Comparison of ENCODE assay signal across 14 cellular contexts in genomic region chr7:92612501-92612900, GRCh38. TPM values are rescaled to one million over a fixed set of nuclear protein-coding genes. Genes with fewer than 3 reads are reported as not detected.
DNase-seq lines count a peak whose midpoint lies in the region; ATAC-seq and TF ChIP-seq lines count a peak whose summit lies in the region.
"Had no signal": no experiment of that assay in that cellular context is flagged by ENCODE, and none has a peak within 500 bp of the region (broad histone marks: within the 10 kb centered on the region; RNA-seq: fewer than 3 reads in every experiment).

No MANE protein-coding gene starts in this region.

- no peak overlapping the region for H3K4me3 Mint-ChIP-seq in activated CD4-positive, alpha-beta T cell treated with anti-CD3 and anti-CD28 coated beads for 36 hours
- H3K4me3 Mint-ChIP-seq in osteocyte (ENCODE audit: unreplicated experiment) = no peak overlapping the region
- H3K4me3 Mint-ChIP-seq: activated B cell treated with CpG ODN at 0.5 μM for 24 hours had no signal

- peaks cover 29% of the 10 kb centered on the region for H3K4me1 Mint-ChIP-seq in activated CD4-positive, alpha-beta T cell treated with anti-CD3 and anti-CD28 coated beads for 36 hours
- peaks cover 45% of the 10 kb centered on the region for H3K4me1 Mint-ChIP-seq in osteocyte (ENCODE audit: unreplicated experiment)
- H3K4me1 Mint-ChIP-seq: activated B cell treated with CpG ODN at 0.5 μM for 24 hours had no signal

- TF ChIP-seq CTCF in osteocyte (IDR thresholded peaks at IDR 0.05) = no peak

- H3K27me3 Mint-ChIP-seq in activated CD4-positive, alpha-beta T cell treated with anti-CD3 and anti-CD28 coated beads for 36 hours = no peaks in the 10 kb centered on the region
- H3K27me3 Mint-ChIP-seq in osteocyte (ENCODE audit: unreplicated experiment) = no peaks in the 10 kb centered on the region
- H3K27me3 Mint-ChIP-seq: activated B cell treated with CpG ODN at 0.5 μM for 24 hours had no signal

- peaks cover 50% of the 10 kb centered on the region for H3K36me3 Mint-ChIP-seq in activated CD4-positive, alpha-beta T cell treated with anti-CD3 and anti-CD28 coated beads for 36 hours (ENCODE audit: low read depth)
- H3K36me3 Mint-ChIP-seq in osteocyte (ENCODE audit: unreplicated experiment) = peaks cover 30% of the 10 kb centered on the region

- H3K27ac Mint-ChIP-seq in activated CD4-positive, alpha-beta T cell treated with anti-CD3 and anti-CD28 coated beads for 36 hours = no peak overlapping the region
- peak overlapping the region; percentile 68 for H3K27ac Mint-ChIP-seq in osteocyte (ENCODE audit: unreplicated experiment)
- H3K27ac Mint-ChIP-seq: activated B cell treated with CpG ODN at 0.5 μM for 24 hours had no signal

- peaks cover 21% of the 10 kb centered on the region for H3K36me3 ChIP-seq in SJCRH30

- no peaks in the 10 kb centered on the region for H3K27me3 ChIP-seq in SJCRH30
- H3K27me3 ChIP-seq: spleen had no signal

- intact Hi-C loops in activated CD4-positive, alpha-beta T cell treated with anti-CD3 and anti-CD28 coated beads for 36 hours (cut with DNase I, micrococcal nuclease) = no loop called here

- DNase-seq in activated CD4-positive, alpha-beta T cell treated with anti-CD3 and anti-CD28 coated beads for 36 hours = no peak
- DNase-seq in activated CD4-positive, alpha-beta T cell treated with anti-CD3 and anti-CD28 coated beads, Interleukin-2, amount 50 U/mL, for 1 hour = no peak
- DNase-seq in SJCRH30 = peak in 1 of 2 experiments; percentile 55
- no peak for DNase-seq in caudate nucleus (lab: John Stamatoyannopoulos, UW)
- no peak for DNase-seq in osteocyte (ENCODE audit: extremely low spot score, unreplicated experiment)
- no peak for DNase-seq in ecto neural progenitor cell (ENCODE audit: low spot score)
- no peak for DNase-seq in NCI-H1417 (lab: John Stamatoyannopoulos, UW)
- DNase-seq: activated B cell treated with CpG ODN at 0.5 μM for 24 hours; activated effector memory CD4-positive, alpha-beta T cell treated with Interleukin-2 at 50 U/mL for 16 hours; cerebellar nuclear complex; spleen had no signal

- H3K4me1 ChIP-seq in SJCRH30 = peaks cover 55% of the 10 kb centered on the region

- no peaks in the 10 kb centered on the region for H3K9me3 Mint-ChIP-seq in activated CD4-positive, alpha-beta T cell treated with anti-CD3 and anti-CD28 coated beads for 36 hours (ENCODE audit: low read depth)
- H3K9me3 Mint-ChIP-seq in osteocyte (ENCODE audit: unreplicated experiment) = no peaks in the 10 kb centered on the region
- H3K9me3 Mint-ChIP-seq: activated B cell treated with CpG ODN at 0.5 μM for 24 hours had no signal

- POLR2A ChIA-PET in activated CD4-positive, alpha-beta T cell treated with anti-CD3 and anti-CD28 coated beads for 36 hours (lab: Charles Lee) = interaction anchor here (0.6 to 1.4 kb wide), 3 partner anchors 9 to 220 kb away, joined by 3 to 4 read pairs (median 3); no protein-coding TSS in a partner anchor

- H3K27ac ChIP-seq in SJCRH30 (peak overlapping the region; percentile 85), caudate nucleus (ENCODE audit: low read depth, low read length) (peak overlapping the region; percentile 79)

- ATAC-seq in activated CD4-positive, alpha-beta T cell treated with anti-CD3 and anti-CD28 coated beads for 36 hours = peak; percentile 20
- no peak for ATAC-seq in HG03469 (IDR thresholded peaks at IDR 0.05; ENCODE audit: unreplicated experiment)
- ATAC-seq: esophagus mucosa had no signal

- H3K4me3 ChIP-seq in SJCRH30 = no peak overlapping the region
- H3K4me3 ChIP-seq: lung, spleen had no signal

- H3K9me3 ChIP-seq in SJCRH30 (replicated peaks) = no peaks in the 10 kb centered on the region
- H3K9me3 ChIP-seq: spleen had no signal

- CTCF ChIA-PET in activated CD4-positive, alpha-beta T cell treated with anti-CD3 and anti-CD28 coated beads for 36 hours (lab: Charles Lee) = interaction anchor here (0.6 to 3.4 kb wide), 6 partner anchors 8 to 92 kb away, joined by 3 to 17 read pairs (median 5); partner anchors contain the start of gene FAM133B

RNA-seq across cellular contexts. Expression of gene FAM133B, which starts 22.3 kb away (rescaled TPM):
- 10 to 100 TPM; 26.1 to 27.6 TPM for total RNA-seq in activated CD4-positive, alpha-beta T cell treated with anti-CD3 and anti-CD28 coated beads for 36 hours
- 50.2 and 66.6 TPM in 2 replicates for total RNA-seq in SJCRH30 (2014; rRNA removed; shearing (Covaris generic))
- 22.3 TPM in 2 replicates for total RNA-seq in osteocyte
